Comparison of ENCODE assay signal across 8 cellular contexts in the genomic region with DNA sequence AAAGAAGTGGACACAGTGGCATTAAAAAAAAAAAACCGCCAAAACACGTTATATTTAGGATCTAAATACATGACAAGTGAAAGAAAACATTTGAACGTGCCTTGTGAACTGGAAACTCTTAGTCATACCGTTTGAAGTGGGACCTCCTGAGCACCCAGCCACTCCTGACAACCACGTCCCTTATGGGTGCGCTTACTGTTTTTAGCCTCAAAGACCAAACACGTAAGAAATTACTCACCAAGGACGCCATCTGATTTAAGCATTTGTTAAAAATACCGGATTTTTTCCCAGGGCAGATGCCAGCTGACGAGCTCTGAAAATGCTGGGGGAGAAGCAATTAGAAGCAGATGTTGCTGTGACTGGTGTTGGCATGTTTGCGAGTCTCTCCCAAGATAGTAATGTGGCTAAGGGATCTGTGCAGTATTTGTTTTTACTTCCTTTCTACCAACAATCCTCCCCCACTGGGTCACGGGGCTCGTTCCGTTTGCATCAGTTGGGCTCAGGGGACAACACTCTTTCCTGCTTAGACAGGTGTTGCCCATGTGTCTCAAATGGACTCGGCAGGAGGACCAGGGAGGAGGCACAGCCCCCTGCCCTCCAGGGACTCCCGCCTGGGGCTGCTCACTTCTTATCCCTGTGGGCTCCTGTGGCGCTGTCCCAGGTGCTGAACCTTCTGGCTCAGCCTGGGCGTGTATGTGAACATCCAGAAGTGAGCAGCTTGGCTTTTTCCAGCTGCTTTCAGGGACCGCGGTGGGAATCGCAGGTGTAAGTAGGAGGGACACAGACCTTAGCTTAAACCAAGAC.
DNase-seq lines count a peak whose midpoint lies in the region; ATAC-seq and TF ChIP-seq lines count a peak whose summit lies in the region.

No MANE protein-coding gene starts in this region.

- H3K36me3 Mint-ChIP-seq in Caco-2 (ENCODE audit: insufficient read depth, unreplicated experiment): no peaks in the 10 kb centered on the region
- H3K36me3 Mint-ChIP-seq in activated naive CD8-positive, alpha-beta T cell treated with anti-CD3 and anti-CD28 coated beads, Interleukin-2, amount 50 U/mL, for 24 hours (ENCODE audit: low read depth): peaks cover 8% of the 10 kb centered on the region
- peaks cover 18 to 23% (median 23%) of the 10 kb centered on the region in 3 donors for H3K36me3 Mint-ChIP-seq in immature natural killer cell

- H3K4me1 Mint-ChIP-seq in Caco-2 (ENCODE audit: low read depth, unreplicated experiment) (no peaks in the 10 kb centered on the region), immature natural killer cell (peaks cover 7 to 12% of the 10 kb centered on the region in 2 donors)
- H3K4me1 Mint-ChIP-seq in activated naive CD8-positive, alpha-beta T cell treated with anti-CD3 and anti-CD28 coated beads, Interleukin-2, amount 50 U/mL, for 24 hours: peaks cover 29% of the 10 kb centered on the region

- H3K27me3 ChIP-seq in Caco-2 (replicated peaks; ENCODE audit: control insufficient read depth, insufficient read depth, low read length): no peaks in the 10 kb centered on the region

- H3K36me3 ChIP-seq in Caco-2 (ENCODE audit: control insufficient read depth, insufficient read depth, low read length): no peaks in the 10 kb centered on the region

- H3K27me3 Mint-ChIP-seq in Caco-2 (ENCODE audit: insufficient read depth, unreplicated experiment) (no peaks in the 10 kb centered on the region), immature natural killer cell (ENCODE audit: low read depth in 3 of 3) (peaks cover 0 to 2% (median 2%) of the 10 kb centered on the region in 3 donors)
- H3K27me3 Mint-ChIP-seq in activated naive CD8-positive, alpha-beta T cell treated with anti-CD3 and anti-CD28 coated beads, Interleukin-2, amount 50 U/mL, for 24 hours: no peaks in the 10 kb centered on the region

- POLR2A ChIA-PET in Caco-2 (lab: Charles Lee): no interaction called here

- intact Hi-C loops in Caco-2 (cut with micrococcal nuclease; ENCODE audit: unreplicated experiment): no loop called here

- H3K27ac Mint-ChIP-seq in Caco-2 (ENCODE audit: unreplicated experiment) (no peak overlapping the region), immature natural killer cell (no peak overlapping the region)
- no peak overlapping the region for H3K27ac Mint-ChIP-seq in activated naive CD8-positive, alpha-beta T cell treated with anti-CD3 and anti-CD28 coated beads, Interleukin-2, amount 50 U/mL, for 24 hours

- H3K4me3 ChIP-seq in Caco-2 (ENCODE audit: low read depth, low read length): no peak overlapping the region
- no peak overlapping the region for H3K4me3 ChIP-seq in Jurkat, Clone E6-1 (ENCODE audit: low read length)

- H3K4me3 Mint-ChIP-seq in Caco-2 (ENCODE audit: unreplicated experiment) (no peak overlapping the region), immature natural killer cell (no peak overlapping the region)
- no peak overlapping the region for H3K4me3 Mint-ChIP-seq in activated naive CD8-positive, alpha-beta T cell treated with anti-CD3 and anti-CD28 coated beads, Interleukin-2, amount 50 U/mL, for 24 hours

- H3K9me3 Mint-ChIP-seq in Caco-2 (ENCODE audit: unreplicated experiment) (no peaks in the 10 kb centered on the region), immature natural killer cell (no peaks in the 10 kb centered on the region)
- H3K9me3 Mint-ChIP-seq in activated naive CD8-positive, alpha-beta T cell treated with anti-CD3 and anti-CD28 coated beads, Interleukin-2, amount 50 U/mL, for 24 hours: no peaks in the 10 kb centered on the region

- BruUV-seq in Caco-2 (replicated peaks; lab: Mats Ljungman, UMichigan): no TSS peak

- DNase-seq in Caco-2 (peak; percentile 77 to 84), immature natural killer cell (peak; percentile 9 to 36 (median 28))
- DNase-seq in Jurkat, Clone E6-1 (ENCODE audit: low read depth, low spot score): peak; percentile 44
- DNase-seq in activated naive CD8-positive, alpha-beta T cell treated with anti-CD3 and anti-CD28 coated beads, Interleukin-2, amount 50 U/mL, for 24 hours: peak; percentile 67
- peak; percentile 17 to 41 (median 28) for DNase-seq in stimulated activated CD4-positive, alpha-beta T cell treated with anti-CD3 and anti-CD28 coated beads, TNF-alpha, amount 100 ng/mL, for 48 hours (ENCODE audit: low read depth in 3 of 3)

- H3K4me1 ChIP-seq in Caco-2: no peaks in the 10 kb centered on the region

- CTCF ChIA-PET in Caco-2 (lab: Charles Lee): no interaction called here

- H3K9me3 ChIP-seq in Caco-2: no peaks in the 10 kb centered on the region

- ATAC-seq in GM21390 (IDR thresholded peaks at IDR 0.05; ENCODE audit: unreplicated experiment): peak; percentile 70
- peak; percentile 97 for ATAC-seq in SK-N-SH treated with all-trans-retinoic acid at 6 μM for 48 hours
- peak; percentile 65 for ATAC-seq in activated naive CD8-positive, alpha-beta T cell treated with anti-CD3 and anti-CD28 coated beads, Interleukin-2, amount 50 U/mL, for 24 hours
- no peak for ATAC-seq in HG03139 (IDR thresholded peaks at IDR 0.05; ENCODE audit: unreplicated experiment)

- TF ChIP-seq CTCF in Caco-2 (IDR thresholded peaks at IDR 0.05; ENCODE audit: insufficient read depth in 1 of 2, low read depth in 1 of 2, low read length in 1 of 2, severe bottlenecking in 1 of 2, unreplicated experiment in 1 of 2): no peak

TF ChIP-seq in SK-N-SH treated with all-trans-retinoic acid at 6 μM for 48 hours, 23 proteins besides CTCF, POLR2A, EP300 and RAD21:
- TF ChIP-seq ZFP3 (CRISPR knock-in tag; IDR thresholded peaks at IDR 0.05): no peak; the same call in 1 of the 2 replicates
- TF ChIP-seq TCF4 (CRISPR knock-in tag; IDR thresholded peaks at IDR 0.05; ENCODE audit: borderline replicate concordance): peak; percentile 66; the same call in 1 of the 2 replicates
- TF ChIP-seq CSDC2 (CRISPR knock-in tag; IDR thresholded peaks at IDR 0.05): peak; percentile 58; the same call in 1 of the 2 replicates
- TF ChIP-seq, protein P1, sequence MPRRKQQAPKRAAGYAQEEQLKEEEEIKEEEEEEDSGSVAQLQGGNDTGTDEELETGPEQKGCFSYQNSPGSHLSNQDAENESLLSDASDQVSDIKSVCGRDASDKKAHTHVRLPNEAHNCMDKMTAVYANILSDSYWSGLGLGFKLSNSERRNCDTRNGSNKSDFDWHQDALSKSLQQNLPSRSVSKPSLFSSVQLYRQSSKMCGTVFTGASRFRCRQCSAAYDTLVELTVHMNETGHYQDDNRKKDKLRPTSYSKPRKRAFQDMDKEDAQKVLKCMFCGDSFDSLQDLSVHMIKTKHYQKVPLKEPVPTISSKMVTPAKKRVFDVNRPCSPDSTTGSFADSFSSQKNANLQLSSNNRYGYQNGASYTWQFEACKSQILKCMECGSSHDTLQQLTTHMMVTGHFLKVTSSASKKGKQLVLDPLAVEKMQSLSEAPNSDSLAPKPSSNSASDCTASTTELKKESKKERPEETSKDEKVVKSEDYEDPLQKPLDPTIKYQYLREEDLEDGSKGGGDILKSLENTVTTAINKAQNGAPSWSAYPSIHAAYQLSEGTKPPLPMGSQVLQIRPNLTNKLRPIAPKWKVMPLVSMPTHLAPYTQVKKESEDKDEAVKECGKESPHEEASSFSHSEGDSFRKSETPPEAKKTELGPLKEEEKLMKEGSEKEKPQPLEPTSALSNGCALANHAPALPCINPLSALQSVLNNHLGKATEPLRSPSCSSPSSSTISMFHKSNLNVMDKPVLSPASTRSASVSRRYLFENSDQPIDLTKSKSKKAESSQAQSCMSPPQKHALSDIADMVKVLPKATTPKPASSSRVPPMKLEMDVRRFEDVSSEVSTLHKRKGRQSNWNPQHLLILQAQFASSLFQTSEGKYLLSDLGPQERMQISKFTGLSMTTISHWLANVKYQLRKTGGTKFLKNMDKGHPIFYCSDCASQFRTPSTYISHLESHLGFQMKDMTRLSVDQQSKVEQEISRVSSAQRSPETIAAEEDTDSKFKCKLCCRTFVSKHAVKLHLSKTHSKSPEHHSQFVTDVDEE (CRISPR knock-in tag; IDR thresholded peaks at IDR 0.05): peak; percentile 53; the same call in 1 of the 2 replicates
- TF ChIP-seq, protein P2, sequence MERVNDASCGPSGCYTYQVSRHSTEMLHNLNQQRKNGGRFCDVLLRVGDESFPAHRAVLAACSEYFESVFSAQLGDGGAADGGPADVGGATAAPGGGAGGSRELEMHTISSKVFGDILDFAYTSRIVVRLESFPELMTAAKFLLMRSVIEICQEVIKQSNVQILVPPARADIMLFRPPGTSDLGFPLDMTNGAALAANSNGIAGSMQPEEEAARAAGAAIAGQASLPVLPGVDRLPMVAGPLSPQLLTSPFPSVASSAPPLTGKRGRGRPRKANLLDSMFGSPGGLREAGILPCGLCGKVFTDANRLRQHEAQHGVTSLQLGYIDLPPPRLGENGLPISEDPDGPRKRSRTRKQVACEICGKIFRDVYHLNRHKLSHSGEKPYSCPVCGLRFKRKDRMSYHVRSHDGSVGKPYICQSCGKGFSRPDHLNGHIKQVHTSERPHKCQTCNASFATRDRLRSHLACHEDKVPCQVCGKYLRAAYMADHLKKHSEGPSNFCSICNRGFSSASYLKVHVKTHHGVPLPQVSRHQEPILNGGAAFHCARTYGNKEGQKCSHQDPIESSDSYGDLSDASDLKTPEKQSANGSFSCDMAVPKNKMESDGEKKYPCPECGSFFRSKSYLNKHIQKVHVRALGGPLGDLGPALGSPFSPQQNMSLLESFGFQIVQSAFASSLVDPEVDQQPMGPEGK (CRISPR knock-in tag; IDR thresholded peaks at IDR 0.05; ENCODE audit: borderline replicate concordance): no peak

Comparison
In these comparisons a context has a peak if more than half of its experiments do, and no peak if none do; other contexts are left out.
1. DNase-seq: peak in every context shown above with its lines; median percentile 80 in Caco-2; 67 in activated naive CD8-positive, alpha-beta T cell treated with anti-CD3 and anti-CD28 coated beads, Interleukin-2, amount 50 U/mL, for 24 hours; 44 in Jurkat, Clone E6-1; 28 in immature natural killer cell; 28 in stimulated activated CD4-positive, alpha-beta T cell treated with anti-CD3 and anti-CD28 coated beads, TNF-alpha, amount 100 ng/mL, for 48 hours.